ENCODE assay signal across 32 cellular contexts in the genomic region with DNA sequence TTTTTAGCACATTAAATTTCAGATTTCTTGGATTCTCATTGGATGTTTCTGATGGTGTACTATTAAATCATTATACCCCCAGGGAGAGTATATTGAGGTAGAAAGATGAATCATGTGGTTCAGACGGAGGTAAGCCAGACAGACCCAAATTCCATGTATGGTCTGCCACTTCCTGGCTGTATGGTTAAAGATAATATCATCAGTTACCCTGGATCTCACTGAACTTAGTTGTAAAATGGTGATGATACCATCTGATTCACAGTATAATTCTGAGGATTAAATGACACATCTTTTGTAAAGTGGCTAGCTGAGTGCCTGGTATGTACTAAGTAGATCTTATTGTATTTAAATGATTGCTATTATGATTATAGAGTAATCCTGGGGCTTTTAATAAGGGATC. TPM values are rescaled to one million over a fixed set of nuclear protein-coding genes. Genes with fewer than 3 reads are reported as not detected.
"Had no signal": no experiment of that assay in that cellular context is flagged by ENCODE, and none has a peak within 500 bp of the region (broad histone marks: within the 10 kb centered on the region; RNA-seq: fewer than 3 reads in every experiment).

No MANE protein-coding gene starts in this region.

- DNase-seq: activated CD4-positive, alpha-beta T cell treated with anti-CD3 and anti-CD28 coated beads for 4 hours; activated CD4-positive, alpha-beta T cell treated with anti-CD3 and anti-CD28 coated beads, Interleukin-2, amount 50 U/mL, for 4 hours; activated CD8-positive, alpha-beta memory T cell treated with anti-CD3 and anti-CD28 coated beads, Interleukin-2, amount 50 U/mL, for 4 hours; activated T-cell treated with anti-CD3 and anti-CD28 coated beads, Interleukin-2, amount 50 U/mL, for 1 hour; anterior cingulate cortex; body of pancreas; cerebellar nuclear complex; colonic mucosa; effector CD8-positive, alpha-beta T cell; foreskin fibroblast; heart right ventricle; left ventricle myocardium inferior; mucosa of descending colon; spleen; T-cell; thyroid gland; upper lobe of left lung had no signal

- H3K4me1 Mint-ChIP-seq: activated naive CD4-positive, alpha-beta T cell treated with anti-CD3 and anti-CD28 coated beads, Interleukin-2, amount 50 U/mL, for 24 hours; T-cell had no signal

- H3K36me3 ChIP-seq: cardiac muscle cell, colonic mucosa, heart right ventricle, left ventricle myocardium inferior, right atrium auricular region, spleen, thyroid gland, upper lobe of left lung, vagina had no signal

- H3K4me1 ChIP-seq: body of pancreas, colonic mucosa, left ventricle myocardium inferior, right atrium auricular region, spleen, thyroid gland, upper lobe of left lung, vagina had no signal

- H3K4me3 ChIP-seq: body of pancreas, cardiac muscle cell, colonic mucosa, heart right ventricle, left ventricle myocardium inferior, lung, mucosa of descending colon, right atrium auricular region, spleen, thyroid gland, upper lobe of left lung, vagina had no signal

- H3K27me3 ChIP-seq: body of pancreas, cardiac muscle cell, colonic mucosa, heart right ventricle, right atrium auricular region, spleen, thyroid gland, upper lobe of left lung, vagina had no signal

- H3K27ac Mint-ChIP-seq: activated naive CD4-positive, alpha-beta T cell treated with anti-CD3 and anti-CD28 coated beads, Interleukin-2, amount 50 U/mL, for 24 hours; activated T-helper 2 cell treated with anti-CD3 and anti-CD28 coated beads, Interferon-gamma antibody, Interleukin-2, Interleukin-4, amounts not matched to agents 10 μg/mL and 5 μg/mL and 100 μg/mL, durations not matched to agents 14 hours and 24 hours and 36 hours; natural killer cell treated with Interleukin-12 subunit alpha and Interleukin-12 subunit beta and Interleukin-15 and Interleukin-18, amount 100 ng/mL, for 72 hours; stimulated activated naive CD8-positive, alpha-beta T cell treated with anti-CD3 and anti-CD28 coated beads, Interleukin-15, Interleukin-2, amounts not matched to agents 100 ng/mL and 50 ng/mL, for 24 hours; T-cell had no signal

- H3K27me3 Mint-ChIP-seq: natural killer cell treated with Interleukin-12 subunit alpha and Interleukin-12 subunit beta and Interleukin-15 and Interleukin-18, amount 100 ng/mL, for 72 hours had no signal

- H3K9me3 ChIP-seq: body of pancreas, colonic mucosa, left ventricle myocardium inferior, mucosa of descending colon, right atrium auricular region, thyroid gland, upper lobe of left lung, vagina had no signal

- ATAC-seq: body of pancreas; heart right ventricle; mucosa of descending colon; natural killer cell treated with Interleukin-12 subunit alpha and Interleukin-12 subunit beta and Interleukin-15 and Interleukin-18, amount 100 ng/mL, for 72 hours; T-cell had no signal

- H3K4me3 Mint-ChIP-seq: activated naive CD4-positive, alpha-beta T cell treated with anti-CD3 and anti-CD28 coated beads, Interleukin-2, amount 50 U/mL, for 24 hours; natural killer cell treated with Interleukin-12 subunit alpha and Interleukin-12 subunit beta and Interleukin-15 and Interleukin-18, amount 100 ng/mL, for 72 hours; stimulated activated naive CD8-positive, alpha-beta T cell treated with anti-CD3 and anti-CD28 coated beads, Interleukin-15, Interleukin-2, amounts not matched to agents 100 ng/mL and 50 ng/mL, for 24 hours; T-cell had no signal

- H3K36me3 Mint-ChIP-seq: T-cell had no signal

- H3K27ac ChIP-seq: body of pancreas, cardiac muscle cell, colonic mucosa, heart right ventricle, left ventricle myocardium inferior, right atrium auricular region, spleen, thyroid gland, upper lobe of left lung, vagina had no signal

RNA-seq across cellular contexts. Expression of a gene that starts 9.3 kb away (rescaled TPM):
- total RNA-seq: activated CD8-positive, alpha-beta memory T cell treated with anti-CD3 and anti-CD28 coated beads for 36 hours; activated T-helper 2 cell treated with anti-CD3 and anti-CD28 coated beads, Interferon-gamma antibody, Interleukin-2, Interleukin-4, amounts not matched to agents 10 μg/mL and 5 μg/mL and 100 μg/mL, durations not matched to agents 14 hours and 24 hours and 36 hours; glomerular endothelial cell; mesenteric fat pad; myocyte; natural killer cell treated with Interleukin-12 subunit alpha and Interleukin-12 subunit beta and Interleukin-15 and Interleukin-18, amount 100 ng/mL, for 72 hours; omental fat pad; pulmonary artery endothelial cell; T-helper 2 cell treated with Interferon-gamma antibody and Interleukin-4, amounts not matched to agents 100 ng/mL and 5 ng/mL, for 36 hours had no signal
